In the genomic region with DNA sequence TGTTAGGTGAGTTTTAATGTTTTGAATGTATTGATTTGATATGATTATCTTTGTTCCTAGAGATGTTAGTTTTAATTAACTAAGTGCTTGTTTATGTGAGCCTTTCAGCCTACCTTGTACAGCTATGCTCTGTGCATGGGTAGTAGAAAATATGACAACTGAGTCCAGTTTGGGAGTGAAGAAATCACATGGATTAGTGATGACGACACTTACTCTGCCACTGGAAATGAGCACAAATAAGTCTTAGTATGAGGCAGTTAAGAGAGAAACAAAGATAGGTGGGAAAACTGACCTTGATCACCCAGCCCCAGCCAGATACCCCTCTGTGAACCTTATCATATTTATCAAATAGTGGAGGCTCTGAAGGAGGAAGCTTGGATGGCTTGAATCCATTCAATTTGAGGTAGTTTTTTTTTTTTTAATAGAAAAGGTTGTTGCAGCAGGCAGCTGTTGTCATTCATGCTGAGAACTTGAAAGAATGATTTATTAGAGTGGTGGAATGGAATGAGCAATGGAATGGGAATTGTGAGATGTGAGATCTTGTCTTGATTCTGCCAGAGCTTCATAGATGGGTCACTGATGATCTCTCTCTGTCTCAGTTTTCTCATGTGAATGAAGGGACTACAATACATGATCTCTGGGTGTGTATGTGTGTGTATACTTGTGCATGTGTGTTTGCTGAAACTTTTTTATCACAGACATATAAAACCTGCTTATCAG, we compare ENCODE assay signal across 20 cellular contexts.
DNase-seq lines count a peak whose midpoint lies in the region; ATAC-seq, FAIRE-seq and TF ChIP-seq lines count a peak whose summit lies in the region.
"Had no signal": no experiment of that assay in that cellular context is flagged by ENCODE, and none has a peak within 500 bp of the region (broad histone marks: within the 10 kb centered on the region; RNA-seq: fewer than 3 reads in every experiment).

No MANE protein-coding gene starts in this region.

- no peaks in the 10 kb centered on the region for H3K9me3 ChIP-seq in kidney (ENCODE audit: control insufficient read depth in 1 of 2, low read length in 2 of 2)
- H3K9me3 ChIP-seq: spleen, vagina had no signal

- H3K27ac ChIP-seq in epithelial cell of prostate (peak overlapping the region; percentile 31), kidney (ENCODE audit: low read depth in 2 of 2, low read length in 2 of 2) (no peak overlapping the region)
- H3K27ac ChIP-seq: spleen, vagina had no signal

- DNase-seq in EH (ENCODE audit: low read depth): peak; percentile 86
- peak; percentile 65 for DNase-seq in M059J (ENCODE audit: low read depth)
- no peak for DNase-seq in epithelial cell of prostate (ENCODE audit: low read depth, low spot score)
- DNase-seq in myocyte (ENCODE audit: low read depth): peak; percentile 59
- DNase-seq in kidney: no peak
- DNase-seq in amygdala (lab: John Stamatoyannopoulos, UW): no peak
- DNase-seq: activated CD4-positive, alpha-beta memory T cell treated with anti-CD3 and anti-CD28 coated beads for 36 hours; anterior cingulate cortex; CD4-positive, alpha-beta memory T cell; cerebellar nuclear complex; DMS79; effector memory CD4-positive, alpha-beta T cell; Kasumi-1; NCI-H748 treated with DMSO at 0.1 percent for 48 hours; spleen; stimulated activated CD4-positive, alpha-beta T cell treated with anti-CD3 and anti-CD28 coated beads, Interleukin-4, amount 100 ng/mL, for 4 hours had no signal

- intact Hi-C loops in kidney (cut with DNase I): no loop called here

- no peaks in the 10 kb centered on the region for H3K36me3 ChIP-seq in kidney (ENCODE audit: control insufficient read depth in 1 of 2, insufficient read depth in 2 of 2, low read length in 2 of 2)
- H3K36me3 ChIP-seq: spleen, vagina had no signal

- ATAC-seq in HG03378 (IDR thresholded peaks at IDR 0.05; ENCODE audit: unreplicated experiment) (no peak), HG02642 (IDR thresholded peaks at IDR 0.05; ENCODE audit: poor library complexity, unreplicated experiment) (no peak)
- ATAC-seq: WTC11 had no signal

- TF ChIP-seq CTCF in kidney (IDR thresholded peaks at IDR 0.05; ENCODE audit: borderline replicate concordance, extremely low read depth, insufficient read depth): no peak

- H3K9ac ChIP-seq in kidney (ENCODE audit: low read length in 2 of 2): no peak overlapping the region

- H3K4me1 ChIP-seq in kidney (ENCODE audit: control insufficient read depth in 1 of 2, insufficient read depth in 1 of 2, low read depth in 1 of 2, low read length in 2 of 2): no peaks in the 10 kb centered on the region
- H3K4me1 ChIP-seq: spleen, vagina had no signal

- no peak overlapping the region for H3K4me3 ChIP-seq in kidney (ENCODE audit: low read length in 2 of 2)
- H3K4me3 ChIP-seq: spleen, vagina had no signal

- FAIRE-seq in kidney (lab: Jason Lieb, UNC): no peak

Comparison
In these comparisons a context has a peak if more than half of its experiments do, and no peak if none do; other contexts are left out.
1. DNase-seq: peak in EH (single experiment), M059J (single experiment) and myocyte (single experiment); none in epithelial cell of prostate (single experiment), kidney (single experiment) and amygdala (0 of 56).